Comparison of ENCODE assay signal across 1 cellular context in genomic region chr14:49641697-49642129, GRCh38.
TF ChIP-seq lines count a peak whose summit lies in the region.

No MANE protein-coding gene starts in this region.

TF ChIP-seq in HepG2, 621 proteins besides CTCF, POLR2A, EP300 and RAD21 (continued from another document and continues in another):
- TF ChIP-seq KAT8 (CRISPR knock-in tag; IDR thresholded peaks at IDR 0.05) (peak; percentile 58; the same call in 1 of the 2 replicates), ZNF564 (CRISPR knock-in tag; IDR thresholded peaks at IDR 0.05) (no peak), ASH2L (IDR thresholded peaks at IDR 0.05; ENCODE audit: insufficient read length, low read depth, low read length) (peak; percentile 67), SIX4 (CRISPR knock-in tag; IDR thresholded peaks at IDR 0.05) (no peak), ZKSCAN8 (CRISPR knock-in tag; IDR thresholded peaks at IDR 0.05; ENCODE audit: borderline replicate concordance) (peak; percentile 93), RFX1 (IDR thresholded peaks at IDR 0.05) (no peak), ZNF792 (CRISPR knock-in tag; IDR thresholded peaks at IDR 0.05) (peak; percentile 76; the same call in 1 of the 2 replicates), ZNF20 (CRISPR knock-in tag; IDR thresholded peaks at IDR 0.05) (no peak), ZNF276 (CRISPR knock-in tag; IDR thresholded peaks at IDR 0.05; ENCODE audit: low read depth) (no peak), ZNF841 (CRISPR knock-in tag; IDR thresholded peaks at IDR 0.05; ENCODE audit: borderline replicate concordance) (no peak), ZNF616 (CRISPR knock-in tag; IDR thresholded peaks at IDR 0.05; ENCODE audit: low read depth) (no peak), ZNF530 (CRISPR knock-in tag; IDR thresholded peaks at IDR 0.05; ENCODE audit: low read depth) (no peak), PBX2 (CRISPR knock-in tag; IDR thresholded peaks at IDR 0.05) (no peak), PRDM15 (CRISPR knock-in tag; IDR thresholded peaks at IDR 0.05) (no peak), ZNF580 (CRISPR knock-in tag; IDR thresholded peaks at IDR 0.05; ENCODE audit: borderline replicate concordance, low read depth) (peak; percentile 81; the same call in 1 of the 2 replicates), TP53 (CRISPR knock-in tag; conservative IDR thresholded peaks at IDR 0.05) (no peak), ZBTB37 (CRISPR knock-in tag; IDR thresholded peaks at IDR 0.05) (peak; percentile 93), PCBP1 (IDR thresholded peaks at IDR 0.05; ENCODE audit: borderline replicate concordance, low read depth, low read length) (no peak), SALL2 (CRISPR knock-in tag; IDR thresholded peaks at IDR 0.05) (no peak), THAP11 (CRISPR knock-in tag; IDR thresholded peaks at IDR 0.05) (peak; percentile 59; the same call in 1 of the 2 replicates), ZNF180 (CRISPR knock-in tag; IDR thresholded peaks at IDR 0.05; ENCODE audit: borderline replicate concordance, low read depth) (no peak), HMGXB3 (CRISPR knock-in tag; IDR thresholded peaks at IDR 0.05; ENCODE audit: borderline replicate concordance) (no peak), ZNF761 (CRISPR knock-in tag; conservative IDR thresholded peaks at IDR 0.05) (no peak), AKAP8 (CRISPR knock-in tag; IDR thresholded peaks at IDR 0.05) (no peak), ZNF691 (CRISPR knock-in tag; IDR thresholded peaks at IDR 0.05; ENCODE audit: borderline replicate concordance, low read depth) (no peak), ZNF281 (CRISPR knock-in tag; IDR thresholded peaks at IDR 0.05; ENCODE audit: borderline replicate concordance) (no peak; the same call in 1 of the 2 replicates), NFIC (IDR thresholded peaks at IDR 0.05; ENCODE audit: low read length) (no peak), TMF1 (CRISPR knock-in tag; IDR thresholded peaks at IDR 0.05; ENCODE audit: low read depth) (no peak), NCOA1 (CRISPR knock-in tag; IDR thresholded peaks at IDR 0.05) (no peak), ZNF562 (CRISPR knock-in tag; IDR thresholded peaks at IDR 0.05; ENCODE audit: borderline replicate concordance) (no peak), E2F5 (CRISPR knock-in tag; conservative IDR thresholded peaks at IDR 0.05) (no peak), ZNF577 (CRISPR knock-in tag; IDR thresholded peaks at IDR 0.05; ENCODE audit: borderline replicate concordance, low read depth) (no peak), AFF4 (CRISPR knock-in tag; IDR thresholded peaks at IDR 0.05) (no peak), FOXM1 (CRISPR knock-in tag; IDR thresholded peaks at IDR 0.05) (no peak), ZBTB1 (CRISPR knock-in tag; IDR thresholded peaks at IDR 0.05; ENCODE audit: borderline replicate concordance) (no peak)
